2 cellular contexts compared by ENCODE assay signal in genomic region chr1:24654011-24654410, GRCh38.
A peak's percentile ranks its signal among the peaks of the same experiment; 100 is the strongest.
TF ChIP-seq lines count a peak whose summit lies in the region.

No MANE protein-coding gene starts in this region.

TF ChIP-seq in HepG2, 621 proteins besides CTCF, POLR2A, EP300 and RAD21:
- TF ChIP-seq MAFF (IDR thresholded peaks at IDR 0.05; ENCODE audit: low read depth, low read length) (peak; percentile 95), TCF7L2 (IDR thresholded peaks at IDR 0.05; ENCODE audit: low read depth, low read length) (no peak), MAFK (conservative IDR thresholded peaks at IDR 0.05 in 1 of 2, IDR thresholded peaks at IDR 0.05 in 1 of 2; ENCODE audit: low read length in 2 of 2) (peak; percentile 94 to 97)
TF ChIP-seq in HepG2: peak in this region for 2.

TF ChIP-seq in K562, 482 proteins besides CTCF, POLR2A, EP300 and RAD21 (continues in another document):
- TF ChIP-seq HMBOX1 (IDR thresholded peaks at IDR 0.05) (no peak), TCF3 (CRISPR knock-in tag; IDR thresholded peaks at IDR 0.05) (no peak), ETS2 (tag; IDR thresholded peaks at IDR 0.05; ENCODE audit: borderline replicate concordance, poor library complexity, severe bottlenecking) (no peak), BRCA1 (IDR thresholded peaks at IDR 0.05) (no peak), BRCA1 (CRISPR knock-in tag; IDR thresholded peaks at IDR 0.05) (no peak), KLF1 (tag; IDR thresholded peaks at IDR 0.05) (no peak), NR2F6 (CRISPR knock-in tag; IDR thresholded peaks at IDR 0.05) (no peak), ZBTB49 (CRISPR knock-in tag; IDR thresholded peaks at IDR 0.05; ENCODE audit: borderline replicate concordance) (no peak), CBX5 (IDR thresholded peaks at IDR 0.05; ENCODE audit: borderline replicate concordance, low read depth) (no peak), ZNF316 (IDR thresholded peaks at IDR 0.05) (peak; percentile 95), RBM25 (IDR thresholded peaks at IDR 0.05; ENCODE audit: low read depth, low read length, severe bottlenecking) (no peak), ZNF217 (CRISPR knock-in tag; IDR thresholded peaks at IDR 0.05) (no peak), TSC22D4 (tag; IDR thresholded peaks at IDR 0.05) (no peak), GTF2F1 (IDR thresholded peaks at IDR 0.05; ENCODE audit: low read depth, low read length) (no peak), JUNB (CRISPR knock-in tag; conservative IDR thresholded peaks at IDR 0.05) (no peak), DPF2 (IDR thresholded peaks at IDR 0.05) (no peak), TCFL5 (CRISPR knock-in tag; conservative IDR thresholded peaks at IDR 0.05) (no peak), HIVEP1 (CRISPR knock-in tag; IDR thresholded peaks at IDR 0.05) (no peak), RREB1 (CRISPR knock-in tag; IDR thresholded peaks at IDR 0.05) (no peak), KLF10 (CRISPR knock-in tag; IDR thresholded peaks at IDR 0.05) (no peak), PTBP1 (IDR thresholded peaks at IDR 0.05; ENCODE audit: low read depth, low read length) (no peak), YY1 (IDR thresholded peaks at IDR 0.05; ENCODE audit: borderline replicate concordance in 1 of 3, control insufficient read depth in 1 of 3, extremely low read depth in 1 of 3, insufficient read depth in 3 of 3, insufficient read length in 1 of 3, insufficient replicate concordance in 2 of 3, low read depth in 1 of 3, low read length in 2 of 3) (no peak), SAFB2 (IDR thresholded peaks at IDR 0.05; ENCODE audit: borderline replicate concordance, low read depth, low read length, severe bottlenecking) (no peak), MAFF (IDR thresholded peaks at IDR 0.05; ENCODE audit: low read length) (peak; percentile 95), SMC3 (conservative IDR thresholded peaks at IDR 0.05; ENCODE audit: insufficient read depth, low read depth, low read length) (no peak), MAFK (IDR thresholded peaks at IDR 0.05; ENCODE audit: low read length) (peak; percentile 97), IFI16 (CRISPR knock-in tag; IDR thresholded peaks at IDR 0.05) (no peak), RBFOX2 (IDR thresholded peaks at IDR 0.05; ENCODE audit: low read depth, low read length) (0 out of 2 replicates have a peak, but pooled peaks have one; percentile 23), GATA2 (CRISPR knock-in tag; IDR thresholded peaks at IDR 0.05) (no peak), ZFP91 (CRISPR knock-in tag; IDR thresholded peaks at IDR 0.05) (no peak), ZNF561 (CRISPR knock-in tag; conservative IDR thresholded peaks at IDR 0.05) (no peak), C11orf30 (IDR thresholded peaks at IDR 0.05; ENCODE audit: low read depth) (peak; percentile 92), CC2D1A (IDR thresholded peaks at IDR 0.05) (no peak), DNMT1 (IDR thresholded peaks at IDR 0.05) (no peak), MAFG (tag; conservative IDR thresholded peaks at IDR 0.05) (peak; percentile 91), ZNF668 (CRISPR knock-in tag; IDR thresholded peaks at IDR 0.05) (no peak), ZNF408 (CRISPR knock-in tag; IDR thresholded peaks at IDR 0.05; ENCODE audit: low read depth) (no peak), MAZ (CRISPR knock-in tag; conservative IDR thresholded peaks at IDR 0.05 in 1 of 2, IDR thresholded peaks at IDR 0.05 in 1 of 2) (no peak), BHLHE40 (IDR thresholded peaks at IDR 0.05; ENCODE audit: low read length) (no peak), KLF6 (CRISPR knock-in tag; IDR thresholded peaks at IDR 0.05; ENCODE audit: borderline replicate concordance) (no peak), ZBTB1 (CRISPR knock-in tag; IDR thresholded peaks at IDR 0.05; ENCODE audit: borderline replicate concordance, low read depth) (no peak), SRSF1 (IDR thresholded peaks at IDR 0.05; ENCODE audit: low read depth, low read length) (0 out of 2 replicates have a peak, but pooled peaks have one; percentile 74), RERE (CRISPR knock-in tag; IDR thresholded peaks at IDR 0.05; ENCODE audit: borderline replicate concordance) (no peak), CSDE1 (IDR thresholded peaks at IDR 0.05) (no peak), NR2C1 (IDR thresholded peaks at IDR 0.05) (no peak), NR2C1 (tag; IDR thresholded peaks at IDR 0.05) (no peak), CBFB (CRISPR knock-in tag; IDR thresholded peaks at IDR 0.05) (no peak)
- TF ChIP-seq, protein P1, sequence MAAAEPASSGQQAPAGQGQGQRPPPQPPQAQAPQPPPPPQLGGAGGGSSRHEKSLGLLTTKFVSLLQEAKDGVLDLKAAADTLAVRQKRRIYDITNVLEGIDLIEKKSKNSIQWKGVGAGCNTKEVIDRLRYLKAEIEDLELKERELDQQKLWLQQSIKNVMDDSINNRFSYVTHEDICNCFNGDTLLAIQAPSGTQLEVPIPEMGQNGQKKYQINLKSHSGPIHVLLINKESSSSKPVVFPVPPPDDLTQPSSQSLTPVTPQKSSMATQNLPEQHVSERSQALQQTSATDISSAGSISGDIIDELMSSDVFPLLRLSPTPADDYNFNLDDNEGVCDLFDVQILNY (CRISPR knock-in tag; IDR thresholded peaks at IDR 0.05), result no peak
- TF ChIP-seq, protein P2, sequence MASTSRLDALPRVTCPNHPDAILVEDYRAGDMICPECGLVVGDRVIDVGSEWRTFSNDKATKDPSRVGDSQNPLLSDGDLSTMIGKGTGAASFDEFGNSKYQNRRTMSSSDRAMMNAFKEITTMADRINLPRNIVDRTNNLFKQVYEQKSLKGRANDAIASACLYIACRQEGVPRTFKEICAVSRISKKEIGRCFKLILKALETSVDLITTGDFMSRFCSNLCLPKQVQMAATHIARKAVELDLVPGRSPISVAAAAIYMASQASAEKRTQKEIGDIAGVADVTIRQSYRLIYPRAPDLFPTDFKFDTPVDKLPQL (IDR thresholded peaks at IDR 0.05; ENCODE audit: extremely low read depth, insufficient read length), result no peak
- TF ChIP-seq, protein P3, sequence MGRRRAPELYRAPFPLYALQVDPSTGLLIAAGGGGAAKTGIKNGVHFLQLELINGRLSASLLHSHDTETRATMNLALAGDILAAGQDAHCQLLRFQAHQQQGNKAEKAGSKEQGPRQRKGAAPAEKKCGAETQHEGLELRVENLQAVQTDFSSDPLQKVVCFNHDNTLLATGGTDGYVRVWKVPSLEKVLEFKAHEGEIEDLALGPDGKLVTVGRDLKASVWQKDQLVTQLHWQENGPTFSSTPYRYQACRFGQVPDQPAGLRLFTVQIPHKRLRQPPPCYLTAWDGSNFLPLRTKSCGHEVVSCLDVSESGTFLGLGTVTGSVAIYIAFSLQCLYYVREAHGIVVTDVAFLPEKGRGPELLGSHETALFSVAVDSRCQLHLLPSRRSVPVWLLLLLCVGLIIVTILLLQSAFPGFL (CRISPR knock-in tag; IDR thresholded peaks at IDR 0.05), result no peak
